In the genomic region with DNA sequence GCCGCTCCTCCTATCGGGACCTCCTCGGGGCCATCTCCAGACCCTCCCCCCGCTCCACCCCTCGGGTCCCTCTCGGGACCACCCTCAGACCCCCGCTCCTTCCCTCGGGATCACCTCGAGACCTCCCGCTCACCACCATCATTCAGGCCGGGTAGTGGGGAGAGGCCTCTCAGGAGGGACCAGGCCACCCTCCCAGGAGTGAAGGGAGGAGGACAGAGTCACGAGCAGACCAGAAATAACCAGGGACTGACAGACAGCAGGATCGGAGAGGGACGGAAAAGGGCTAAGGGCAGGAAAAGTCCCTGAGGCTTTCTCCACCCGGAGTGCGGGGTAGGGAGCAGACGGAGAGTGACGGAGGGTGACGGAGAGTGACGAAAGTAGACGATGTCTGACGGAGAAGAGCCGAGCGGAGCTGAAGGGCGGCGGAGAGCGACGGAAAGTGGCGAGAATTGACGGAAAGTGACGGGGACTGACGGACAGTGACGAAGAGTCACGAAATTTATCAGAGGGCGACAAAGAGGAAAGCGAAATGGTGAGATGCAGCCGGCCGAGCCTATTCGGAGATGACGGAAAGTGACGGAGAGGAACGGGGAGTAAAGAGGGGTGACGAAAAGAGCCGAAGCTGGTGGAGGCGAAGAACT, we compare ENCODE assay signal across 8 cellular contexts. TPM values are rescaled to one million over a fixed set of nuclear protein-coding genes. Genes with fewer than 3 reads are reported as not detected.
DNase-seq lines count a peak whose midpoint lies in the region; ATAC-seq, FAIRE-seq and TF ChIP-seq lines count a peak whose summit lies in the region.
"Not testable (repeated sequence)": the region's sequence is repeated elsewhere in the genome, so short reads cannot be mapped to it uniquely, and the experiment has no call there.

No MANE protein-coding gene starts in this region.

- H3K27me3 Mint-ChIP-seq in activated T-helper 17 cell treated with anti-CD3 and anti-CD28 coated beads, Interleukin-2, amount 50 U/mL, for 72 hours: not testable (repeated sequence)

- not testable (repeated sequence) for H3K4me1 ChIP-seq in DND-41 (ENCODE audit: insufficient read depth, low read length); small intestine (ENCODE audit: control insufficient read depth in 2 of 2, insufficient read depth in 1 of 2, low read depth in 1 of 2, low read length in 1 of 2)

- H3K79me2 ChIP-seq in DND-41 (ENCODE audit: insufficient read depth, low read length): not testable (repeated sequence)

- not testable (repeated sequence) for H3K4me2 ChIP-seq in DND-41 (ENCODE audit: insufficient read depth, low read length)

- 7% methylated on average over 6 of the region's 45 CpGs; no CpG with 5 or more reads in 2 of the 3 donors for WGBS in small intestine, 3 donors

- not testable (repeated sequence) for DNase-seq in DND-41, left cardiac atrium, small intestine

- peak; percentile 98 for FAIRE-seq in small intestine (lab: Jason Lieb, UNC)

- not testable (repeated sequence) for H4K20me1 ChIP-seq in DND-41 (ENCODE audit: insufficient read depth, low read length)

- peak; percentile 97 for ATAC-seq in DND-41 (ENCODE audit: insufficient read depth, low read depth)
- peak; percentile 83 for ATAC-seq in GM19328 (IDR thresholded peaks at IDR 0.05; ENCODE audit: unreplicated experiment)
- peak; percentile 95 for ATAC-seq in GM21619 (IDR thresholded peaks at IDR 0.05; ENCODE audit: unreplicated experiment)
- peak; percentile 88 for ATAC-seq in HG03025 (IDR thresholded peaks at IDR 0.05; ENCODE audit: low FRiP score, unreplicated experiment)
- ATAC-seq in HG03521 (IDR thresholded peaks at IDR 0.05; ENCODE audit: unreplicated experiment): peak; percentile 95
- peak; percentile 92 for ATAC-seq in activated T-helper 17 cell treated with anti-CD3 and anti-CD28 coated beads, Interleukin-2, amount 50 U/mL, for 72 hours (replicated peaks)
- ATAC-seq in left cardiac atrium: peak; percentile 94 to 97

- not testable (repeated sequence) for H3K27me3 ChIP-seq in DND-41 (ENCODE audit: insufficient read depth, low read length, poor library complexity); small intestine (ENCODE audit: control insufficient read depth in 2 of 2, insufficient read depth in 2 of 2, low read length in 2 of 2)

- not testable (repeated sequence) for H3K4me3 Mint-ChIP-seq in activated T-helper 17 cell treated with anti-CD3 and anti-CD28 coated beads, Interleukin-2, amount 50 U/mL, for 72 hours

- H3K4me3 ChIP-seq in DND-41 (ENCODE audit: low read depth in 1 of 2, low read length in 2 of 2); small intestine (ENCODE audit: low read depth in 1 of 2, low read length in 2 of 2): not testable (repeated sequence)

- intact Hi-C loops in left cardiac atrium (cut with DNase I): not testable (repeated sequence)

- not testable (repeated sequence) for H3K9me3 ChIP-seq in DND-41 (ENCODE audit: insufficient read depth, low read length, severe bottlenecking); small intestine (ENCODE audit: control insufficient read depth, low read depth)

- not testable (repeated sequence) for H3K9ac ChIP-seq in DND-41 (ENCODE audit: low read depth, low read length)

- not testable (repeated sequence) for H3K4me1 Mint-ChIP-seq in activated T-helper 17 cell treated with anti-CD3 and anti-CD28 coated beads, Interleukin-2, amount 50 U/mL, for 72 hours

- not testable (repeated sequence) for H3K9me3 Mint-ChIP-seq in activated T-helper 17 cell treated with anti-CD3 and anti-CD28 coated beads, Interleukin-2, amount 50 U/mL, for 72 hours

- H2AFZ ChIP-seq in DND-41 (ENCODE audit: low read depth, low read length): not testable (repeated sequence)

- not testable (repeated sequence) for H3K27ac Mint-ChIP-seq in activated T-helper 17 cell treated with anti-CD3 and anti-CD28 coated beads, Interleukin-2, amount 50 U/mL, for 72 hours

- not testable (repeated sequence) for H3K36me3 ChIP-seq in DND-41 (ENCODE audit: insufficient read depth, low read length); small intestine (ENCODE audit: control insufficient read depth in 2 of 2, insufficient read depth in 2 of 2, low read length in 2 of 2)

- TF ChIP-seq CTCF in DND-41 (IDR thresholded peaks at IDR 0.05; ENCODE audit: borderline replicate concordance, extremely low read depth, low read length, poor library complexity, severe bottlenecking): not testable (repeated sequence)

- not testable (repeated sequence) for H3K27ac ChIP-seq in DND-41 (ENCODE audit: low read length); small intestine (ENCODE audit: low read depth in 1 of 2, low read length in 1 of 2)

- not testable (repeated sequence) for H3K36me3 Mint-ChIP-seq in activated T-helper 17 cell treated with anti-CD3 and anti-CD28 coated beads, Interleukin-2, amount 50 U/mL, for 72 hours (ENCODE audit: low read depth)

RNA-seq across cellular contexts. Expression of a gene that starts 49.4 kb away (rescaled TPM):
- total RNA-seq in activated T-helper 17 cell treated with anti-CD3 and anti-CD28 coated beads, Interleukin-2, amount 50 U/mL, for 72 hours: 10 to 100 TPM; 53.0 to 96.2 TPM
- 10 to 100 TPM in 1 of 2 donors, 1 to 10 TPM in 1; 2.9 to 13.7 TPM for total RNA-seq in left cardiac atrium
- 10 to 100 TPM in 1 of 3 donors, 1 to 10 TPM in 2; 3.8 to 20.3 (median 6.3) TPM for polyA plus RNA-seq in small intestine
